Comparison of ENCODE assay signal across 11 cellular contexts in the genomic region with DNA sequence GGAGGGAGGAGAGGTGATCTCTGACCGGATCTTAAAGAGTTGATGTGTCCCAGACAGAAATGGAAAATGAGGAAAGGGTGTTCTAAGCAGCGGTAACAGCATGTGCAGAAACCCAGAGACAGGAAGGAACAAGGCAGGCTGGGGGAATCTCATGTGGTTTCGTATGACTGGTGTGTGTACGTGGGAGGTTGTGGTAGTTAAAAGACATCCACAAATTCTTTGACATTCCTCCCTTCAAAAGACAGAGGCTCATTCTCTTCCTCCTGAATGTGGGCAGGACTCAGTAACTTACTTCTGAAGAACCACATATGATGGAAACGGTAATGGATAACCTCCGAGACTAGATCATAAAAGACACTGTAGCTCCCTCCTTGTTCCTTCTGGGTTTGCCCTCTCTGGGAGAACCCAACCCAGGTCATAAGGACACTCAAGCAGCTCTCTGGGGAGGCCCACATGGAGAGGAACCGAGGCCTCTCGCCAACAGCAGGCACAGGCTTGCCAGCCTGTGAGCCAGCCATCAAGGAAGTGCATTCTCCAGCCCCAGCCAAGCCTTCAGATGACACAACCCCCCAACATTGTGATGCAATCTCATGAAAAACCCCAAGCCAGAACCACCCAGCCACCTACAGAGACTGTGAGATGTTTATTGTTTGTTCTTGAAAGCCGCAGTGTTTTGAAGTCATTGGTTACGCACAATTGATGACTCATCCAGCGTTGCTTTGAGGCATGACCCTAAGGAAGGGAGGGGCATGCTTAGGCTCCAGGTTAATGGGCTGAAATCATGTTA.
DNase-seq lines count a peak whose midpoint lies in the region; ATAC-seq and TF ChIP-seq lines count a peak whose summit lies in the region.
"Had no signal": no experiment of that assay in that cellular context is flagged by ENCODE, and none has a peak within 500 bp of the region (broad histone marks: within the 10 kb centered on the region; RNA-seq: fewer than 3 reads in every experiment).

No MANE protein-coding gene starts in this region.

- H3K4me3 Mint-ChIP-seq in activated CD8-positive, alpha-beta T cell treated with anti-CD3 and anti-CD28 coated beads for 36 hours = no peak overlapping the region

- peaks cover 10% of the 10 kb centered on the region for H3K4me1 Mint-ChIP-seq in activated CD8-positive, alpha-beta T cell treated with anti-CD3 and anti-CD28 coated beads for 36 hours (ENCODE audit: low read depth)

- peak; percentile 66 for ATAC-seq in activated CD8-positive, alpha-beta T cell treated with anti-CD3 and anti-CD28 coated beads for 36 hours
- ATAC-seq in HG03159 (IDR thresholded peaks at IDR 0.05; ENCODE audit: unreplicated experiment) = no peak
- ATAC-seq: left ventricle myocardium superior, right cardiac atrium had no signal

- H3K27me3 Mint-ChIP-seq in activated CD8-positive, alpha-beta T cell treated with anti-CD3 and anti-CD28 coated beads for 36 hours = peaks cover 22% of the 10 kb centered on the region

- CTCF ChIA-PET in activated CD8-positive, alpha-beta T cell treated with anti-CD3 and anti-CD28 coated beads for 36 hours (lab: Charles Lee) = interaction anchor here (4.4 to 17.0 kb wide), 3 partner anchors 33 to 138 kb away, joined by 37 to 407 read pairs (median 63); no protein-coding TSS in a partner anchor

- no peak for TF ChIP-seq CTCF in activated CD8-positive, alpha-beta T cell treated with anti-CD3 and anti-CD28 coated beads for 36 hours (IDR thresholded peaks at IDR 0.05)

- DNase-seq in ELR (ENCODE audit: low read depth) (peak; percentile 79), M059J (ENCODE audit: low read depth) (peak; percentile 55), iris pigment epithelial cell (ENCODE audit: low read depth) (peak; percentile 59), NCI-H1694 treated with DMSO at 0.1 percent for 48 hours (lab: John Stamatoyannopoulos, UW) (no peak), amygdala (lab: John Stamatoyannopoulos, UW) (no peak)
- DNase-seq in activated CD8-positive, alpha-beta T cell treated with anti-CD3 and anti-CD28 coated beads for 36 hours = peak; percentile 55
- DNase-seq: effector CD8-positive, alpha-beta T cell; left ventricle myocardium superior; NCI-H82; right cardiac atrium had no signal

- intact Hi-C loops in activated CD8-positive, alpha-beta T cell treated with anti-CD3 and anti-CD28 coated beads for 36 hours (cut with micrococcal nuclease) = loop anchor here (5.0 kb wide), 1 partner anchor 48 kb away; no protein-coding TSS in a partner anchor

- H3K27ac Mint-ChIP-seq in activated CD8-positive, alpha-beta T cell treated with anti-CD3 and anti-CD28 coated beads for 36 hours = peak overlapping the region; percentile 28

- no peaks in the 10 kb centered on the region for H3K36me3 Mint-ChIP-seq in activated CD8-positive, alpha-beta T cell treated with anti-CD3 and anti-CD28 coated beads for 36 hours (ENCODE audit: low read depth)

- POLR2A ChIA-PET in activated CD8-positive, alpha-beta T cell treated with anti-CD3 and anti-CD28 coated beads for 36 hours (lab: Charles Lee) = no interaction called here

- H3K9me3 Mint-ChIP-seq in activated CD8-positive, alpha-beta T cell treated with anti-CD3 and anti-CD28 coated beads for 36 hours = peaks cover 8% of the 10 kb centered on the region

Comparison
In these comparisons a context has a peak if more than half of its experiments do, and no peak if none do; other contexts are left out.
1. DNase-seq: peak in ELR (single experiment), M059J (single experiment), activated CD8-positive, alpha-beta T cell treated with anti-CD3 and anti-CD28 coated beads for 36 hours (single experiment) and iris pigment epithelial cell (single experiment); none in NCI-H1694 treated with DMSO at 0.1 percent for 48 hours (single experiment) and amygdala (0 of 56).